Comparison of ENCODE assay signal across 8 cellular contexts in genomic region chr3:44861412-44862220, GRCh38. TPM values are rescaled to one million over a fixed set of nuclear protein-coding genes. Genes with fewer than 3 reads are reported as not detected.
A peak's percentile ranks its signal among the peaks of the same experiment; 100 is the strongest.
DNase-seq lines count a peak whose midpoint lies in the region; ATAC-seq and TF ChIP-seq lines count a peak whose summit lies in the region.

TMEM42 (plus strand) TSS chr3:44861912; CDS start chr3:44861925, 13 bp downstream.

- peak within 1 kb of the TSS; percentile 83 for H3K4me3 Mint-ChIP-seq in activated naive CD8-positive, alpha-beta T cell treated with anti-CD3 and anti-CD28 coated beads for 36 hours
- H3K4me3 Mint-ChIP-seq in glutamatergic neuron (ENCODE audit: unreplicated experiment), result peak within 1 kb of the TSS; percentile 95
- H3K4me3 Mint-ChIP-seq in osteocyte (ENCODE audit: unreplicated experiment), result peak within 1 kb of the TSS; percentile 81

- H3K27me3 ChIP-seq in MG63 (no peaks in the 10 kb centered on the region), thoracic aorta (replicated peaks; ENCODE audit: insufficient read depth) (no peaks in the 10 kb centered on the region)

- DNase-seq in GF-D8 (lab: John Stamatoyannopoulos, UW) (peak; percentile 59), H4 (ENCODE audit: low spot score) (peak; percentile 53), MG63 (peak; percentile 59), SKM-1 (lab: John Stamatoyannopoulos, UW; ENCODE audit: unreplicated experiment) (peak; percentile 46), glutamatergic neuron (peak; percentile 96), osteocyte (ENCODE audit: extremely low spot score, unreplicated experiment) (peak; percentile 97), thoracic aorta (ENCODE audit: low spot score) (peak; percentile 66)
- peak; percentile 88 for DNase-seq in activated naive CD8-positive, alpha-beta T cell treated with anti-CD3 and anti-CD28 coated beads for 36 hours

- peaks cover 33% of the 10 kb centered on the region for H3K4me1 Mint-ChIP-seq in activated naive CD8-positive, alpha-beta T cell treated with anti-CD3 and anti-CD28 coated beads for 36 hours
- H3K4me1 Mint-ChIP-seq in glutamatergic neuron (ENCODE audit: low read depth, unreplicated experiment) (peaks cover 2% of the 10 kb centered on the region), osteocyte (ENCODE audit: unreplicated experiment) (peaks cover 29% of the 10 kb centered on the region)

- peak within 1 kb of the TSS; percentile 75 to 91 for H3K27ac ChIP-seq in thoracic aorta

- no peaks in the 10 kb centered on the region for H3K9me3 Mint-ChIP-seq in activated naive CD8-positive, alpha-beta T cell treated with anti-CD3 and anti-CD28 coated beads for 36 hours
- peaks cover 12% of the 10 kb centered on the region for H3K9me3 Mint-ChIP-seq in glutamatergic neuron (ENCODE audit: unreplicated experiment)
- H3K9me3 Mint-ChIP-seq in osteocyte (ENCODE audit: unreplicated experiment), result no peaks in the 10 kb centered on the region

- H3K4me3 ChIP-seq in MG63 (peak within 1 kb of the TSS; percentile 47), thoracic aorta (peak within 1 kb of the TSS; percentile 82)

- H3K36me3 Mint-ChIP-seq in activated naive CD8-positive, alpha-beta T cell treated with anti-CD3 and anti-CD28 coated beads for 36 hours, result peaks cover 31% of the 10 kb centered on the region
- H3K36me3 Mint-ChIP-seq in glutamatergic neuron (ENCODE audit: unreplicated experiment) (no peaks in the 10 kb centered on the region), osteocyte (ENCODE audit: unreplicated experiment) (peaks cover 3% of the 10 kb centered on the region)

- peak within 1 kb of the TSS; percentile 85 for H3K27ac Mint-ChIP-seq in activated naive CD8-positive, alpha-beta T cell treated with anti-CD3 and anti-CD28 coated beads for 36 hours
- H3K27ac Mint-ChIP-seq in glutamatergic neuron (ENCODE audit: unreplicated experiment) (peak within 1 kb of the TSS; percentile 91), osteocyte (ENCODE audit: unreplicated experiment) (peak within 1 kb of the TSS; percentile 94)

- peak; percentile 95 for ATAC-seq in thoracic aorta (ENCODE audit: insufficient number of reproducible peaks, low FRiP score, low read depth)

- H3K4me1 ChIP-seq in thoracic aorta (ENCODE audit: control insufficient read depth in 1 of 2, low read depth in 2 of 2), result peaks cover 6 to 12% of the 10 kb centered on the region in 2 donors

- TF ChIP-seq CTCF in glutamatergic neuron (IDR thresholded peaks at IDR 0.05; ENCODE audit: partially characterized antibody, unreplicated experiment), result no peak
- TF ChIP-seq CTCF in osteocyte (IDR thresholded peaks at IDR 0.05), result peak; percentile 40
- TF ChIP-seq CTCF in thoracic aorta (IDR thresholded peaks at IDR 0.05), result no peak

- H3K36me3 ChIP-seq in MG63 (no peaks in the 10 kb centered on the region), thoracic aorta (no peaks in the 10 kb centered on the region)

- H3K27me3 Mint-ChIP-seq in activated naive CD8-positive, alpha-beta T cell treated with anti-CD3 and anti-CD28 coated beads for 36 hours, result no peaks in the 10 kb centered on the region
- H3K27me3 Mint-ChIP-seq in glutamatergic neuron (ENCODE audit: unreplicated experiment) (peaks cover 6% of the 10 kb centered on the region), osteocyte (ENCODE audit: unreplicated experiment) (no peaks in the 10 kb centered on the region)

- H3K9me3 ChIP-seq in MG63 (no peaks in the 10 kb centered on the region), thoracic aorta (peaks cover 3% of the 10 kb centered on the region)

RNA-seq across cellular contexts. Expression of gene TMEM42, which starts in this region (rescaled TPM):
- 4.3 and 5.4 TPM in 2 replicates for total RNA-seq in H4 (2014; rRNA removed; shearing (Covaris generic))
- 0.69 and 1.5 TPM in 2 replicates for total RNA-seq in MG63 (2014; rRNA removed; shearing (Covaris generic); ENCODE audit: low replicate concordance)
- 1 to 10 TPM; 6.9 to 7.7 TPM for total RNA-seq in activated naive CD8-positive, alpha-beta T cell treated with anti-CD3 and anti-CD28 coated beads for 36 hours
- total RNA-seq in glutamatergic neuron (ENCODE audit: unreplicated experiment), result 9.6 TPM
- 18.9 and 19.4 TPM in 2 replicates for total RNA-seq in osteocyte
- 10 to 100 TPM in 1 of 2 donors, 1 to 10 TPM in 1; 3.0 to 22.7 TPM for total RNA-seq in thoracic aorta

Comparison
In these comparisons a context has a peak if more than half of its experiments do, and no peak if none do; other contexts are left out.
1. Peak in every context shown above with its lines: DNase-seq, ATAC-seq, H3K4me3 ChIP-seq and H3K27ac ChIP-seq.
2. DNase-seq: peak in every context shown above with its lines; median percentile 97 in osteocyte; 96 in glutamatergic neuron; 88 in activated naive CD8-positive, alpha-beta T cell treated with anti-CD3 and anti-CD28 coated beads for 36 hours; 66 in thoracic aorta; 59 in GF-D8; 59 in MG63; 53 in H4; 46 in SKM-1.